Comparison of ENCODE assay signal across 1 cellular context in the genomic region with DNA sequence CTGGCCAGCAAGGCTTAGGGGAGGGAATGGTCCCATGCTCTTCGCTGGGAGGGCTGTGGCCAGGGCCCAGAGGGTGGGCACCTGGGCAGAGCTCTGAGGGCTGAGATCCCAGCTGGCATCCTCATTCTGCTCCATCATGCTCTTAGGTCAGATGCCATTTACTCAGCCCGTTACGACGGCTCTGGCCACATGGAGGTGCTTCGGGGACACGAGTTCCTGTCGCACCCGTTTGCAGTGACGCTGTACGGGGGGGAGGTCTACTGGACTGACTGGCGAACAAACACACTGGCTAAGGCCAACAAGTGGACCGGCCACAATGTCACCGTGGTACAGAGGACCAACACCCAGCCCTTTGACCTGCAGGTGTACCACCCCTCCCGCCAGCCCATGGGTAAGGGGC.
TF ChIP-seq lines count a peak whose summit lies in the region.

No MANE protein-coding gene starts in this region.

TF ChIP-seq in K562, 482 proteins besides CTCF, POLR2A, EP300 and RAD21 (continued from another document):
- TF ChIP-seq, protein P1, sequence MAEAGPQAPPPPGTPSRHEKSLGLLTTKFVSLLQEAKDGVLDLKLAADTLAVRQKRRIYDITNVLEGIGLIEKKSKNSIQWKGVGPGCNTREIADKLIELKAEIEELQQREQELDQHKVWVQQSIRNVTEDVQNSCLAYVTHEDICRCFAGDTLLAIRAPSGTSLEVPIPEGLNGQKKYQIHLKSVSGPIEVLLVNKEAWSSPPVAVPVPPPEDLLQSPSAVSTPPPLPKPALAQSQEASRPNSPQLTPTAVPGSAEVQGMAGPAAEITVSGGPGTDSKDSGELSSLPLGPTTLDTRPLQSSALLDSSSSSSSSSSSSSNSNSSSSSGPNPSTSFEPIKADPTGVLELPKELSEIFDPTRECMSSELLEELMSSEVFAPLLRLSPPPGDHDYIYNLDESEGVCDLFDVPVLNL (CRISPR knock-in tag; IDR thresholded peaks at IDR 0.05; ENCODE audit: low read depth) = no peak
- TF ChIP-seq, protein P2, sequence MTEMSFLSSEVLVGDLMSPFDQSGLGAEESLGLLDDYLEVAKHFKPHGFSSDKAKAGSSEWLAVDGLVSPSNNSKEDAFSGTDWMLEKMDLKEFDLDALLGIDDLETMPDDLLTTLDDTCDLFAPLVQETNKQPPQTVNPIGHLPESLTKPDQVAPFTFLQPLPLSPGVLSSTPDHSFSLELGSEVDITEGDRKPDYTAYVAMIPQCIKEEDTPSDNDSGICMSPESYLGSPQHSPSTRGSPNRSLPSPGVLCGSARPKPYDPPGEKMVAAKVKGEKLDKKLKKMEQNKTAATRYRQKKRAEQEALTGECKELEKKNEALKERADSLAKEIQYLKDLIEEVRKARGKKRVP (CRISPR knock-in tag; IDR thresholded peaks at IDR 0.05) = no peak
- TF ChIP-seq, protein P3, sequence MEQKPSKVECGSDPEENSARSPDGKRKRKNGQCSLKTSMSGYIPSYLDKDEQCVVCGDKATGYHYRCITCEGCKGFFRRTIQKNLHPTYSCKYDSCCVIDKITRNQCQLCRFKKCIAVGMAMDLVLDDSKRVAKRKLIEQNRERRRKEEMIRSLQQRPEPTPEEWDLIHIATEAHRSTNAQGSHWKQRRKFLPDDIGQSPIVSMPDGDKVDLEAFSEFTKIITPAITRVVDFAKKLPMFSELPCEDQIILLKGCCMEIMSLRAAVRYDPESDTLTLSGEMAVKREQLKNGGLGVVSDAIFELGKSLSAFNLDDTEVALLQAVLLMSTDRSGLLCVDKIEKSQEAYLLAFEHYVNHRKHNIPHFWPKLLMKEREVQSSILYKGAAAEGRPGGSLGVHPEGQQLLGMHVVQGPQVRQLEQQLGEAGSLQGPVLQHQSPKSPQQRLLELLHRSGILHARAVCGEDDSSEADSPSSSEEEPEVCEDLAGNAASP (IDR thresholded peaks at IDR 0.05) = no peak
- TF ChIP-seq KLF6 (CRISPR knock-in tag; IDR thresholded peaks at IDR 0.05; ENCODE audit: borderline replicate concordance) = no peak
- no peak for TF ChIP-seq XRCC3 (IDR thresholded peaks at IDR 0.05)
- no peak for TF ChIP-seq ZNF57 (CRISPR knock-in tag; IDR thresholded peaks at IDR 0.05)
- no peak for TF ChIP-seq U2AF1 (optimal IDR thresholded peaks at IDR 0.05; ENCODE audit: low read depth, low read length)
- TF ChIP-seq POLR3A (IDR thresholded peaks at IDR 0.05; ENCODE audit: borderline replicate concordance, extremely low read depth, insufficient read depth, insufficient read length) = no peak
- no peak for TF ChIP-seq TSC22D4 (tag; IDR thresholded peaks at IDR 0.05)
- TF ChIP-seq CTBP1 (IDR thresholded peaks at IDR 0.05; ENCODE audit: borderline replicate concordance) = 0 out of 2 replicates have a peak, but pooled peaks have one; percentile 11
- no peak for TF ChIP-seq ZFX (CRISPR knock-in tag; IDR thresholded peaks at IDR 0.05)
- TF ChIP-seq ZNF165 (CRISPR knock-in tag; IDR thresholded peaks at IDR 0.05; ENCODE audit: borderline replicate concordance) = no peak
- no peak for TF ChIP-seq HDAC1 (IDR thresholded peaks at IDR 0.05)
- TF ChIP-seq TAF7 (tag; IDR thresholded peaks at IDR 0.05) = no peak
- TF ChIP-seq E2F3 (CRISPR knock-in tag; IDR thresholded peaks at IDR 0.05) = no peak
- no peak for TF ChIP-seq ZNF23 (CRISPR knock-in tag; IDR thresholded peaks at IDR 0.05)
- TF ChIP-seq, protein P4, sequence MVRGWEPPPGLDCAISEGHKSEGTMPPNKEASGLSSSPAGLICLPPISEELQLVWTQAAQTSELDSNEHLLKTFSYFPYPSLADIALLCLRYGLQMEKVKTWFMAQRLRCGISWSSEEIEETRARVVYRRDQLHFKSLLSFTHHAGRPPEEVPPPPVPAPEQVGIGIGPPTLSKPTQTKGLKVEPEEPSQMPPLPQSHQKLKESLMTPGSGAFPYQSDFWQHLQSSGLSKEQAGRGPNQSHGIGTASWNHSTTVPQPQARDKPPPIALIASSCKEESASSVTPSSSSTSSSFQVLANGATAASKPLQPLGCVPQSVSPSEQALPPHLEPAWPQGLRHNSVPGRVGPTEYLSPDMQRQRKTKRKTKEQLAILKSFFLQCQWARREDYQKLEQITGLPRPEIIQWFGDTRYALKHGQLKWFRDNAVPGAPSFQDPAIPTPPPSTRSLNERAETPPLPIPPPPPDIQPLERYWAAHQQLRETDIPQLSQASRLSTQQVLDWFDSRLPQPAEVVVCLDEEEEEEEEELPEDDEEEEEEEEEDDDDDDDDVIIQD (CRISPR knock-in tag; IDR thresholded peaks at IDR 0.05) = no peak
- TF ChIP-seq ATF1 (CRISPR knock-in tag; IDR thresholded peaks at IDR 0.05) = no peak
- peak; percentile 37 for TF ChIP-seq ATF1 (tag; IDR thresholded peaks at IDR 0.05)
- TF ChIP-seq ZFPM2 (CRISPR knock-in tag; IDR thresholded peaks at IDR 0.05) = no peak
- no peak for TF ChIP-seq ZNF316 (IDR thresholded peaks at IDR 0.05)
- TF ChIP-seq LCOR (CRISPR knock-in tag; IDR thresholded peaks at IDR 0.05) = no peak
- TF ChIP-seq ZNF232 (CRISPR knock-in tag; IDR thresholded peaks at IDR 0.05) = no peak
TF ChIP-seq in K562: peak in this region for 22.
